Comparison of ENCODE assay signal across 1 cellular context in genomic region chr3:32781211-32781968, GRCh38.
TF ChIP-seq lines count a peak whose summit lies in the region.

No MANE protein-coding gene starts in this region.

TF ChIP-seq in HepG2, 621 proteins besides CTCF, POLR2A, EP300 and RAD21 (continued from another document and continues in another):
- TF ChIP-seq ARID4A (CRISPR knock-in tag; IDR thresholded peaks at IDR 0.05; ENCODE audit: borderline replicate concordance), result peak; percentile 96
- TF ChIP-seq FOXK2 (IDR thresholded peaks at IDR 0.05), result no peak
- no peak for TF ChIP-seq ZNF343 (CRISPR knock-in tag; IDR thresholded peaks at IDR 0.05)
- peak; percentile 55; the same call in 1 of the 2 replicates for TF ChIP-seq ZNF234 (CRISPR knock-in tag; conservative IDR thresholded peaks at IDR 0.05)
- TF ChIP-seq GPN1 (CRISPR knock-in tag; IDR thresholded peaks at IDR 0.05; ENCODE audit: borderline replicate concordance), result no peak
- TF ChIP-seq ZNF205 (CRISPR knock-in tag; IDR thresholded peaks at IDR 0.05), result 0 out of 2 replicates have a peak, but pooled peaks have one; percentile 56
- TF ChIP-seq NFE2L2 (IDR thresholded peaks at IDR 0.05; ENCODE audit: low read length), result no peak
- TF ChIP-seq ZC3H4 (CRISPR knock-in tag; IDR thresholded peaks at IDR 0.05; ENCODE audit: borderline replicate concordance), result peak; percentile 83
- 0 out of 2 replicates have a peak, but pooled peaks have one; percentile 41 for TF ChIP-seq ZNF3 (CRISPR knock-in tag; IDR thresholded peaks at IDR 0.05)
- no peak for TF ChIP-seq LRRFIP1 (CRISPR knock-in tag; conservative IDR thresholded peaks at IDR 0.05)
- TF ChIP-seq GLMP (CRISPR knock-in tag; IDR thresholded peaks at IDR 0.05; ENCODE audit: borderline replicate concordance), result no peak
- TF ChIP-seq ZSCAN21 (CRISPR knock-in tag; IDR thresholded peaks at IDR 0.05; ENCODE audit: borderline replicate concordance), result peak; percentile 79; the same call in 1 of the 2 replicates
- peak; percentile 84 for TF ChIP-seq ZC3H13 (CRISPR knock-in tag; IDR thresholded peaks at IDR 0.05)
- peak; percentile 60; the same call in 1 of the 2 replicates for TF ChIP-seq NFKB2 (CRISPR knock-in tag; IDR thresholded peaks at IDR 0.05; ENCODE audit: borderline replicate concordance)
- TF ChIP-seq ZNF639 (CRISPR knock-in tag; conservative IDR thresholded peaks at IDR 0.05), result peak; percentile 41
- TF ChIP-seq SMAD3 (CRISPR knock-in tag; IDR thresholded peaks at IDR 0.05), result no peak
- TF ChIP-seq JUND (CRISPR knock-in tag; IDR thresholded peaks at IDR 0.05), result no peak
- peak; percentile 40; the same call in 1 of the 2 replicates for TF ChIP-seq ZNF441 (CRISPR knock-in tag; IDR thresholded peaks at IDR 0.05; ENCODE audit: borderline replicate concordance)
- TF ChIP-seq SP5 (CRISPR knock-in tag; IDR thresholded peaks at IDR 0.05; ENCODE audit: borderline replicate concordance, low read depth), result peak; percentile 91
- TF ChIP-seq ZBTB40 (IDR thresholded peaks at IDR 0.05), result no peak
- peak; percentile 9; the same call in 1 of the 2 replicates for TF ChIP-seq ZBTB40 (CRISPR knock-in tag; IDR thresholded peaks at IDR 0.05)
- peak; percentile 71 for TF ChIP-seq MEIS1 (CRISPR knock-in tag; IDR thresholded peaks at IDR 0.05; ENCODE audit: borderline replicate concordance)
- peak; percentile 85 for TF ChIP-seq ZMYM4 (CRISPR knock-in tag; IDR thresholded peaks at IDR 0.05)
- TF ChIP-seq CBX5 (CRISPR knock-in tag; IDR thresholded peaks at IDR 0.05; ENCODE audit: borderline replicate concordance), result peak; percentile 40; the same call in 1 of the 2 replicates
- peak; percentile 5; the same call in 1 of the 2 replicates for TF ChIP-seq CREBL2 (CRISPR knock-in tag; IDR thresholded peaks at IDR 0.05; ENCODE audit: borderline replicate concordance)
- peak; percentile 42; the same call in 1 of the 2 replicates for TF ChIP-seq ZNF263 (CRISPR knock-in tag; IDR thresholded peaks at IDR 0.05)
- TF ChIP-seq MZF1 (CRISPR knock-in tag; IDR thresholded peaks at IDR 0.05; ENCODE audit: borderline replicate concordance), result no peak
- TF ChIP-seq ZNF264 (CRISPR knock-in tag; IDR thresholded peaks at IDR 0.05), result no peak
- no peak for TF ChIP-seq IKZF1 (IDR thresholded peaks at IDR 0.05)
- no peak for TF ChIP-seq NR2F1 (CRISPR knock-in tag; IDR thresholded peaks at IDR 0.05)
- TF ChIP-seq ATF3 (CRISPR knock-in tag; IDR thresholded peaks at IDR 0.05), result no peak
- 0 out of 2 replicates have a peak, but pooled peaks have one; percentile 32 for TF ChIP-seq BATF2 (CRISPR knock-in tag; IDR thresholded peaks at IDR 0.05)
- TF ChIP-seq CEBPG (CRISPR knock-in tag; IDR thresholded peaks at IDR 0.05), result no peak
- TF ChIP-seq HMGA1 (CRISPR knock-in tag; conservative IDR thresholded peaks at IDR 0.05), result no peak
- no peak for TF ChIP-seq PAWR (CRISPR knock-in tag; IDR thresholded peaks at IDR 0.05; ENCODE audit: borderline replicate concordance)
- TF ChIP-seq ZNF430 (CRISPR knock-in tag; IDR thresholded peaks at IDR 0.05), result 0 out of 2 replicates have a peak, but pooled peaks have one; percentile 35
- peak; percentile 88; the same call in 1 of the 2 replicates for TF ChIP-seq DMTF1 (CRISPR knock-in tag; IDR thresholded peaks at IDR 0.05)
- no peak for TF ChIP-seq ZNF569 (CRISPR knock-in tag; IDR thresholded peaks at IDR 0.05; ENCODE audit: borderline replicate concordance)
- no peak for TF ChIP-seq ZBTB1 (CRISPR knock-in tag; IDR thresholded peaks at IDR 0.05; ENCODE audit: borderline replicate concordance)
